In the genomic region with DNA sequence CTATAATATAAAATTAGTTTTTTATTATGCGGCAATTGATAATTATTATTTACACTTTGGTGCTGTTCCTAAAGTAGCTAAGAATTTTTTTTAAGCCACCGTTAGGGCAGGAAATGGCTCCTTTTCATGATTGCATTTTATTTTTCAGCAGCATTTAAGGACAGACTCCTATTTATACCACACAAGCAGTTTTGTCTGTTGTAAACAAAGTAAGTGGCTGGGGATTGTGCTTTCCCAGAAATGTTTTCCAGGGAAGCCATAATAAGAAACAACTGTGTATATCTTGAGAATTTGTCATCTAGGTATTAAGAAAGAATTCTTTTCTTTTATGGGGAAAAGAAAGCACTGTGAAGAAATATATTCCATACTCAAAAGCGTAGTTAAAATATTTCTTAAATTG, we compare ENCODE assay signal across 17 cellular contexts.
"Had no signal": no experiment of that assay in that cellular context is flagged by ENCODE, and none has a peak within 500 bp of the region (broad histone marks: within the 10 kb centered on the region; RNA-seq: fewer than 3 reads in every experiment).

No MANE protein-coding gene starts in this region.

- H3K27ac Mint-ChIP-seq: activated naive CD4-positive, alpha-beta T cell treated with anti-CD3 and anti-CD28 coated beads for 36 hours; activated naive CD8-positive, alpha-beta T cell treated with anti-CD3 and anti-CD28 coated beads, Interleukin-2, amount 50 U/mL, for 24 hours; activated T-helper 2 cell treated with anti-CD3 and anti-CD28 coated beads, Interferon-gamma antibody, Interleukin-2, Interleukin-4, amounts not matched to agents 10 μg/mL and 5 μg/mL and 100 μg/mL, durations not matched to agents 14 hours and 24 hours and 36 hours; nephron; T-cell had no signal

- H3K4me1 Mint-ChIP-seq: activated naive CD8-positive, alpha-beta T cell treated with anti-CD3 and anti-CD28 coated beads, Interleukin-2, amount 50 U/mL, for 24 hours; T-cell had no signal

- H3K36me3 ChIP-seq: breast epithelium, suprapubic skin had no signal

- H3K4me3 ChIP-seq: ascending aorta, breast epithelium, skin epidermis, suprapubic skin had no signal

- H3K4me3 Mint-ChIP-seq: activated naive CD4-positive, alpha-beta T cell treated with anti-CD3 and anti-CD28 coated beads for 36 hours; activated naive CD8-positive, alpha-beta T cell treated with anti-CD3 and anti-CD28 coated beads, Interleukin-2, amount 50 U/mL, for 24 hours; nephron; T-cell had no signal

- H3K9me3 Mint-ChIP-seq: activated naive CD4-positive, alpha-beta T cell treated with anti-CD3 and anti-CD28 coated beads for 36 hours; activated naive CD8-positive, alpha-beta T cell treated with anti-CD3 and anti-CD28 coated beads, Interleukin-2, amount 50 U/mL, for 24 hours; activated T-helper 2 cell treated with anti-CD3 and anti-CD28 coated beads, Interferon-gamma antibody, Interleukin-2, Interleukin-4, amounts not matched to agents 10 μg/mL and 5 μg/mL and 100 μg/mL, durations not matched to agents 14 hours and 24 hours and 36 hours; nephron; T-cell had no signal

- H3K27me3 ChIP-seq: ascending aorta, breast epithelium, suprapubic skin had no signal

- H3K4me1 ChIP-seq: ascending aorta, breast epithelium, suprapubic skin had no signal

- H3K9me3 ChIP-seq: ascending aorta, breast epithelium, suprapubic skin had no signal

- DNase-seq: activated CD4-positive, alpha-beta T cell treated with anti-CD3 and anti-CD28 coated beads, Interleukin-2, amount 50 U/mL, for 4 hours; activated CD4-positive, CD25-positive, alpha-beta regulatory T cell treated with anti-CD3 and anti-CD28 coated beads, Interleukin-2, amount 50 U/mL, for 72 hours; activated naive CD4-positive, alpha-beta T cell treated with anti-CD3 and anti-CD28 coated beads for 36 hours; activated naive CD8-positive, alpha-beta T cell treated with anti-CD3 and anti-CD28 coated beads, Interleukin-2, amount 50 U/mL, for 24 hours; activated T-cell treated with anti-CD3 and anti-CD28 coated beads for 4 hours; cerebellar nuclear complex; effector memory CD4-positive, alpha-beta T cell; stimulated activated CD4-positive, alpha-beta T cell treated with anti-CD3 and anti-CD28 coated beads, Interleukin-4, amount 100 ng/mL, for 24 hours; stimulated activated naive CD8-positive, alpha-beta T cell treated with anti-CD3 and anti-CD28 coated beads, Interleukin-15, Interleukin-2, amounts not matched to agents 100 U/mL and 50 U/mL, for 24 hours; T-cell; T-helper 9 cell had no signal

- ATAC-seq: activated naive CD8-positive, alpha-beta T cell treated with anti-CD3 and anti-CD28 coated beads, Interleukin-2, amount 50 U/mL, for 24 hours; stimulated activated naive CD8-positive, alpha-beta T cell treated with anti-CD3 and anti-CD28 coated beads, Interleukin-15, Interleukin-2, amounts not matched to agents 100 U/mL and 50 U/mL, for 24 hours; T-cell had no signal

- H3K27me3 Mint-ChIP-seq: activated naive CD8-positive, alpha-beta T cell treated with anti-CD3 and anti-CD28 coated beads, Interleukin-2, amount 50 U/mL, for 24 hours; T-cell had no signal

- H3K27ac ChIP-seq: ascending aorta, breast epithelium, skin epidermis, suprapubic skin had no signal
